In genomic region chr2:207137922-207138321, GRCh38 we compare ENCODE assay signal across 19 cellular contexts. TPM values are rescaled to one million over a fixed set of nuclear protein-coding genes. Genes with fewer than 3 reads are reported as not detected.
DNase-seq lines count a peak whose midpoint lies in the region; ATAC-seq and TF ChIP-seq lines count a peak whose summit lies in the region.
"Had no signal": no experiment of that assay in that cellular context is flagged by ENCODE, and none has a peak within 500 bp of the region (broad histone marks: within the 10 kb centered on the region; RNA-seq: fewer than 3 reads in every experiment).

No MANE protein-coding gene starts in this region.

- H3K9me3 Mint-ChIP-seq in HFFc6 (no peaks in the 10 kb centered on the region), natural killer cell (no peaks in the 10 kb centered on the region)
- H3K9me3 Mint-ChIP-seq: activated T-cell treated with anti-CD3 and anti-CD28 coated beads, Interleukin-2, amount 50 U/mL, for 24 hours had no signal

- H3K9me3 ChIP-seq in BLaER1: no peaks in the 10 kb centered on the region
- no peaks in the 10 kb centered on the region for H3K9me3 ChIP-seq in psoas muscle
- H3K9me3 ChIP-seq: pancreas, suprapubic skin had no signal

- H3K4me3 ChIP-seq in BLaER1 (no peak overlapping the region), psoas muscle (no peak overlapping the region)
- H3K4me3 ChIP-seq: pancreas, suprapubic skin had no signal

- H4K20me1 ChIP-seq in BLaER1: no peaks in the 10 kb centered on the region

- ATAC-seq in psoas muscle (no peak), natural killer cell (no peak)
- ATAC-seq: activated CD4-positive, CD25-positive, alpha-beta regulatory T cell treated with anti-CD3 and anti-CD28 coated beads, Interleukin-2, amount 50 U/mL, for 24 hours; pancreas had no signal

- H3K27me3 Mint-ChIP-seq in HFFc6 (ENCODE audit: insufficient read depth): no peaks in the 10 kb centered on the region; the same call in 1 of the 2 replicates
- no peaks in the 10 kb centered on the region for H3K27me3 Mint-ChIP-seq in natural killer cell (ENCODE audit: low read depth in 2 of 2)
- H3K27me3 Mint-ChIP-seq: activated T-cell treated with anti-CD3 and anti-CD28 coated beads, Interleukin-2, amount 50 U/mL, for 24 hours had no signal

- H3K4me2 ChIP-seq in BLaER1: 0 out of 2 replicates have a peak overlapping the region, but pooled peaks have one; percentile 2

- intact Hi-C loops in psoas muscle (cut with DNase I) (no loop called here), natural killer cell (cut with micrococcal nuclease) (no loop called here)

- H3K27me3 ChIP-seq in BLaER1 (no peaks in the 10 kb centered on the region), psoas muscle (ENCODE audit: insufficient read depth in 3 of 3, low read length in 2 of 3) (no peaks in the 10 kb centered on the region)
- H3K27me3 ChIP-seq: pancreas, suprapubic skin had no signal

- no peak overlapping the region for H3K9ac ChIP-seq in BLaER1

- WGBS in psoas muscle, 3 donors: 66 to 70% (median 67%) methylated on average over 1 of the region's 1 CpG

- H3K36me3 Mint-ChIP-seq in HFFc6 (ENCODE audit: low read depth) (peaks cover 41% of the 10 kb centered on the region), natural killer cell (no peaks in the 10 kb centered on the region)

- H3K27ac Mint-ChIP-seq in HFFc6 (0 out of 2 replicates have a peak overlapping the region, but pooled peaks have one; percentile 1), natural killer cell (no peak overlapping the region)
- H3K27ac Mint-ChIP-seq: activated T-cell treated with anti-CD3 and anti-CD28 coated beads, Interleukin-2, amount 50 U/mL, for 24 hours had no signal

- H3K36me3 ChIP-seq in BLaER1 (no peaks in the 10 kb centered on the region), psoas muscle (ENCODE audit: insufficient read depth in 1 of 2, low read depth in 1 of 2) (no peaks in the 10 kb centered on the region)
- H3K36me3 ChIP-seq: pancreas, suprapubic skin had no signal

- H3K4me1 ChIP-seq in BLaER1: peaks cover 38% of the 10 kb centered on the region
- H3K4me1 ChIP-seq in psoas muscle: peaks cover 35% of the 10 kb centered on the region

- TF ChIP-seq CTCF in HFFc6 (IDR thresholded peaks at IDR 0.05): no peak
- no peak for TF ChIP-seq CTCF in psoas muscle (IDR thresholded peaks at IDR 0.05)
- TF ChIP-seq CTCF in natural killer cell (IDR thresholded peaks at IDR 0.05): no peak

- DNase-seq in HFFc6 (no peak), epithelial cell of prostate (ENCODE audit: low read depth, low spot score) (no peak), psoas muscle (no peak), NCI-H774 (lab: John Stamatoyannopoulos, UW) (no peak), NCI-H2029 (lab: John Stamatoyannopoulos, UW) (no peak), natural killer cell (no peak)
- DNase-seq: activated CD8-positive, alpha-beta memory T cell treated with anti-CD3 and anti-CD28 coated beads for 24 hours; activated naive CD4-positive, alpha-beta T cell treated with Interleukin-2 at 50 U/mL for 16 hours; activated T-cell treated with anti-CD3 and anti-CD28 coated beads, Interleukin-2, amount 50 U/mL, for 24 hours; amygdala; foreskin fibroblast; KG1; NCI-H1694; pancreas; SHP77 had no signal

- H3K27ac ChIP-seq in BLaER1: no peak overlapping the region
- H3K27ac ChIP-seq in epithelial cell of prostate: peak overlapping the region; percentile 70
- peak overlapping the region; percentile 7 for H3K27ac ChIP-seq in psoas muscle
- H3K27ac ChIP-seq: pancreas, suprapubic skin had no signal

- H3K4me3 Mint-ChIP-seq in HFFc6 (no peak overlapping the region), natural killer cell (no peak overlapping the region)
- H3K4me3 Mint-ChIP-seq: activated T-cell treated with anti-CD3 and anti-CD28 coated beads, Interleukin-2, amount 50 U/mL, for 24 hours had no signal

- H3K4me1 Mint-ChIP-seq in HFFc6 (ENCODE audit: low read depth): peaks cover 88% of the 10 kb centered on the region
- peaks cover 40 to 47% of the 10 kb centered on the region in 2 donors for H3K4me1 Mint-ChIP-seq in natural killer cell

RNA-seq across cellular contexts. Expression of gene KLF7, which starts 27.8 kb away (rescaled TPM):
- total RNA-seq in HFFc6 (2021; fragmentation: NEBNext Ultra II Directional; extraction: Animal tissue kit (Norgen Biotek cat#: 25700)): 10 to 100 TPM; 29.4 to 45.0 (median 34.0) TPM
- total RNA-seq in psoas muscle (10 to 100 TPM in 2 of 4 donors, 1 to 10 TPM in 2; 5.4 to 13.5 (median 11.1) TPM), natural killer cell (10 to 100 TPM; 22.9 to 39.1 (median 32.4) TPM)
- polyA plus RNA-seq in psoas muscle: 1 to 10 TPM; 1.1 to 2.7 (median 2.4) TPM
- total RNA-seq: OCI-LY7 had no signal
